ENCODE assay signal across 32 cellular contexts in the genomic region with DNA sequence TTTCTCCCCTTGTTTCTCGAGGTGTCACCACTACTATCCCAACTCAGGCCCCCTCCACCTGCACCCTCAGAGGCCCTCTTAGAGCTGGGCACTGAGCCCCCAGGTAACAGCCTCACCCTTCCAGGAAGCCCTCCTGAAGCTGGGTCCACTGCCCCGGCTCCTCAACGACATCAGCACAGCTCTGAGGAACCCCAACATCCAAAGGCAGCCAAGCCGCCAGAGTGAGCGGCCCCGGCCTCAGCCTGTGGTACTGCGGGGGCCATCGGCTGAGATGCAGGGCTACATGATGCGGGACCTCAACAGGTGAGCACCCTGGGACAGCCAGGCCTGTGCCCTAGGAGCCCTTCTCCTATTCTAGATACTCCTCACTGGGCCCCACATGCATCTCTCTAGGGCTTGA.
"Had no signal": no experiment of that assay in that cellular context is flagged by ENCODE, and none has a peak within 500 bp of the region (broad histone marks: within the 10 kb centered on the region; RNA-seq: fewer than 3 reads in every experiment).

No MANE protein-coding gene starts in this region.

- H3K4me3 Mint-ChIP-seq: activated B cell treated with CpG ODN at 0.5 μM for 24 hours; activated naive CD4-positive, alpha-beta T cell treated with anti-CD3 and anti-CD28 coated beads for 36 hours; endodermal cell; memory B cell; naive thymus-derived CD8-positive, alpha-beta T cell; neural crest cell; T-cell; T-helper 2 cell treated with Interferon-gamma antibody and Interleukin-4, amounts not matched to agents 5 μg/mL and 100 μg/mL, for 36 hours had no signal

- H3K27ac ChIP-seq: breast epithelium, pancreas, psoas muscle, suprapubic skin, tibial artery, upper lobe of right lung had no signal

- H3K27me3 Mint-ChIP-seq: activated B cell treated with CpG ODN at 0.5 μM for 24 hours; memory B cell; naive thymus-derived CD8-positive, alpha-beta T cell; T-cell had no signal

- H3K9me3 ChIP-seq: breast epithelium, pancreas, psoas muscle, suprapubic skin, tibial artery, upper lobe of right lung had no signal

- H3K4me1 ChIP-seq: breast epithelium, pancreas, psoas muscle, suprapubic skin, tibial artery, upper lobe of right lung had no signal

- DNase-seq: activated B cell treated with CpG ODN at 0.5 μM for 24 hours; activated CD4-positive, alpha-beta T cell treated with anti-CD3 and anti-CD28 coated beads, Interleukin-2, amount 50 U/mL, for 4 hours; activated CD8-positive, alpha-beta memory T cell treated with anti-CD3 and anti-CD28 coated beads, Interleukin-2, amount 50 U/mL, for 48 hours; activated effector memory CD4-positive, alpha-beta T cell treated with Interleukin-2 at 50 U/mL for 16 hours; activated naive CD4-positive, alpha-beta T cell treated with anti-CD3 and anti-CD28 coated beads for 36 hours; activated T-cell treated with anti-CD3 and anti-CD28 coated beads, Interleukin-2, amount 50 U/mL, for 48 hours; amygdala; central memory CD4-positive, alpha-beta T cell; endodermal cell; foreskin fibroblast; head of caudate nucleus; hippocampal formation; kidney; left colon; nucleus accumbens; pancreas; psoas muscle; stimulated activated CD4-positive, alpha-beta T cell treated with anti-CD3 and anti-CD28 coated beads, Interleukin-1b, Interleukin-23, amount 100 ng/mL, for 48 hours; stimulated activated CD4-positive, alpha-beta T cell treated with anti-CD3 and anti-CD28 coated beads, Interleukin-4, amount 100 ng/mL, for 4 hours; stimulated activated CD8-positive, alpha-beta memory T cell treated with anti-CD3 and anti-CD28 coated beads, Interleukin-4, amount 100 ng/mL, for 48 hours; stimulated activated naive CD4-positive, alpha-beta T cell; T-cell; tibial artery; upper lobe of right lung had no signal

- H3K27me3 ChIP-seq: breast epithelium, pancreas, suprapubic skin, tibial artery, upper lobe of right lung had no signal

- H3K4me1 Mint-ChIP-seq: activated B cell treated with CpG ODN at 0.5 μM for 24 hours, endodermal cell, neural crest cell had no signal

- H3K27ac Mint-ChIP-seq: activated B cell treated with CpG ODN at 0.5 μM for 24 hours; activated naive CD4-positive, alpha-beta T cell treated with anti-CD3 and anti-CD28 coated beads for 36 hours; endodermal cell; memory B cell; T-helper 2 cell treated with Interferon-gamma antibody and Interleukin-4, amounts not matched to agents 5 μg/mL and 100 μg/mL, for 36 hours had no signal

- ATAC-seq: esophagus mucosa; left colon; naive thymus-derived CD8-positive, alpha-beta T cell; pancreas; psoas muscle; T-cell; upper lobe of right lung had no signal

- H3K4me3 ChIP-seq: breast epithelium, pancreas, psoas muscle, smooth muscle cell, suprapubic skin, tibial artery, upper lobe of right lung had no signal

- H3K9me3 Mint-ChIP-seq: activated B cell treated with CpG ODN at 0.5 μM for 24 hours; activated naive CD4-positive, alpha-beta T cell treated with anti-CD3 and anti-CD28 coated beads for 36 hours; endodermal cell; memory B cell; naive thymus-derived CD8-positive, alpha-beta T cell; neural crest cell; T-cell; T-helper 2 cell treated with Interferon-gamma antibody and Interleukin-4, amounts not matched to agents 5 μg/mL and 100 μg/mL, for 36 hours had no signal

- H3K36me3 ChIP-seq: breast epithelium had no signal
